17 cellular contexts compared by ENCODE assay signal in the genomic region with DNA sequence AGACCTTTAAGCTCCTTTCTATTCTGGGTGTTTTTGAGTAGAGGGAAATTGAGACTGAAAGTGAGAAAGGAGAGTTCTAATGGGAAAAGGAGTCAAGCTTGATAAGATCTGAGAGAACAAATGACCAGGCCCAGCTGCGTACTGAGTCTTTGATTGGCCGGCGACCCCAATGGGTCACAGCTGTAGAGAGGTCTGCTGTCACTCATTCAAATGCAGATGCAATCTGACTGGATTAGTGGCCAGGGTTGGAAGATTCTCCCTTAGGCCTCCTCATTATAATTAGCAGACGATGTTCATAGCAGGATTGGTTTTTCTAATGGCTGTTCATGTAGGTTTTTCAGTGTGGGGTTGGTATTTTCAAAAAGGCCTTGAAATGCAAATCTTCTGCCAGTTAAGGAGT.
DNase-seq lines count a peak whose midpoint lies in the region; ATAC-seq and TF ChIP-seq lines count a peak whose summit lies in the region.
"Had no signal": no experiment of that assay in that cellular context is flagged by ENCODE, and none has a peak within 500 bp of the region (broad histone marks: within the 10 kb centered on the region; RNA-seq: fewer than 3 reads in every experiment).

No MANE protein-coding gene starts in this region.

- no peaks in the 10 kb centered on the region for H3K27me3 Mint-ChIP-seq in Calu3 (ENCODE audit: unreplicated experiment)

- no peak overlapping the region for H2AFZ ChIP-seq in SK-N-SH (ENCODE audit: low read depth)

- H3K9me3 ChIP-seq in SK-N-SH: no peaks in the 10 kb centered on the region

- no peaks in the 10 kb centered on the region for H3K9me3 Mint-ChIP-seq in Calu3 (ENCODE audit: low read depth, unreplicated experiment)
- H3K9me3 Mint-ChIP-seq: CD4-positive, alpha-beta T cell; IgD-negative memory B cell had no signal

- H3K36me3 ChIP-seq in SK-N-SH (replicated peaks in 1 of 2; ENCODE audit: control insufficient read depth in 1 of 2, insufficient read depth in 2 of 2, low read length in 1 of 2): no peaks in the 10 kb centered on the region

- TF ChIP-seq CTCF in SK-N-SH (IDR thresholded peaks at IDR 0.05): no peak
- TF ChIP-seq CTCF in Calu3 (IDR thresholded peaks at IDR 0.05; ENCODE audit: unreplicated experiment): no peak

- 0 out of 4 replicates have a peak overlapping the region, but pooled peaks of 1 of the 2 experiments have one; percentile 5 for H3K27ac ChIP-seq in SK-N-SH (ENCODE audit: low read depth in 2 of 2, low read length in 1 of 2)
- H3K27ac ChIP-seq: 22Rv1, KMS-11 had no signal

- H3K4me3 ChIP-seq in SK-N-SH (ENCODE audit: low read depth in 2 of 2, low read length in 1 of 2): no peak overlapping the region

- no peaks in the 10 kb centered on the region for H3K36me3 Mint-ChIP-seq in Calu3 (ENCODE audit: insufficient read depth, unreplicated experiment)
- H3K36me3 Mint-ChIP-seq: IgD-negative memory B cell had no signal

- H3K4me2 ChIP-seq in SK-N-SH: no peak overlapping the region
- H3K4me2 ChIP-seq: KMS-11 had no signal

- H3K79me2 ChIP-seq in SK-N-SH (ENCODE audit: insufficient read depth): no peaks in the 10 kb centered on the region

- no peak overlapping the region for H3K4me3 Mint-ChIP-seq in Calu3 (ENCODE audit: low read depth, unreplicated experiment)
- H3K4me3 Mint-ChIP-seq: CD4-positive, alpha-beta T cell; IgD-negative memory B cell had no signal

- H3K9me2 ChIP-seq in SK-N-SH: no peaks in the 10 kb centered on the region

- TF ChIP-seq EP300 in SK-N-SH (IDR thresholded peaks at IDR 0.05; ENCODE audit: borderline replicate concordance in 1 of 2, low read depth in 1 of 2, low read length in 1 of 2): peak in 1 of 2 experiments; percentile 48; a peak in 1 of 4 replicates

- CTCF ChIA-PET in SK-N-SH (lab: Yijun Ruan, JAX) (no interaction called here), Calu3 (lab: Charles Lee) (no interaction called here)

- H4K20me1 ChIP-seq in SK-N-SH (ENCODE audit: insufficient read depth): no peaks in the 10 kb centered on the region

- H3K27ac Mint-ChIP-seq in Calu3 (ENCODE audit: unreplicated experiment): no peak overlapping the region
- H3K27ac Mint-ChIP-seq: CD4-positive, alpha-beta T cell; IgD-negative memory B cell had no signal

- no peaks in the 10 kb centered on the region for H3K4me1 Mint-ChIP-seq in Calu3 (ENCODE audit: low read depth, unreplicated experiment)
- H3K4me1 Mint-ChIP-seq: IgD-negative memory B cell had no signal

- POLR2A ChIA-PET in SK-N-SH (lab: Yijun Ruan, JAX): no interaction called here

- peaks cover 0 to 10% of the 10 kb centered on the region in 2 experiments; a peak in 2 of 4 replicates for H3K4me1 ChIP-seq in SK-N-SH (ENCODE audit: control insufficient read depth in 1 of 2, insufficient read depth in 2 of 2, low read depth in 1 of 2, low read length in 1 of 2)

- WGBS in SK-N-SH (ENCODE audit: low lambda C conversion rate): 25% methylated on average over 4 of the region's 4 CpGs

- intact Hi-C loops in Calu3 (cut with micrococcal nuclease; ENCODE audit: unreplicated experiment) (no loop called here), left colon (cut with DNase I, micrococcal nuclease) (no loop called here)

- no TSS peak for BruUV-seq in Calu3 (replicated peaks; lab: Mats Ljungman, UMichigan)

- TF ChIP-seq RAD21 in SK-N-SH (IDR thresholded peaks at IDR 0.05; ENCODE audit: low read length): no peak

- ATAC-seq in SK-N-SH treated with all-trans-retinoic acid at 6 μM for 48 hours: no peak
- ATAC-seq in left colon: no peak

- DNase-seq in SK-N-SH: peak; percentile 53
- DNase-seq in SK-N-DZ (ENCODE audit: low spot score): peak; percentile 83
- peak; percentile 69 for DNase-seq in iPS-NIHi11 (ENCODE audit: low spot score)
- no peak for DNase-seq in Calu3
- DNase-seq in 8988T: no peak
- DNase-seq in NCI-H2081 treated with DMSO at 0.1 percent for 48 hours (lab: John Stamatoyannopoulos, UW): no peak
- DNase-seq in left colon: no peak
- DNase-seq: AML-193; C1 segment of cervical spinal cord; CD4-positive, alpha-beta T cell; DMS153; DND-41; GF-D8 had no signal

- no peak overlapping the region for H3K9ac ChIP-seq in SK-N-SH
- H3K9ac ChIP-seq: KMS-11 had no signal

- H3K27me3 ChIP-seq in SK-N-SH (ENCODE audit: insufficient read depth): no peaks in the 10 kb centered on the region

- H3F3A ChIP-seq in SK-N-SH (replicated peaks; ENCODE audit: insufficient read depth): no peaks in the 10 kb centered on the region

TF ChIP-seq in SK-N-SH, 30 proteins besides CTCF, POLR2A, EP300 and RAD21 (continues in another document):
- TF ChIP-seq, protein P1, sequence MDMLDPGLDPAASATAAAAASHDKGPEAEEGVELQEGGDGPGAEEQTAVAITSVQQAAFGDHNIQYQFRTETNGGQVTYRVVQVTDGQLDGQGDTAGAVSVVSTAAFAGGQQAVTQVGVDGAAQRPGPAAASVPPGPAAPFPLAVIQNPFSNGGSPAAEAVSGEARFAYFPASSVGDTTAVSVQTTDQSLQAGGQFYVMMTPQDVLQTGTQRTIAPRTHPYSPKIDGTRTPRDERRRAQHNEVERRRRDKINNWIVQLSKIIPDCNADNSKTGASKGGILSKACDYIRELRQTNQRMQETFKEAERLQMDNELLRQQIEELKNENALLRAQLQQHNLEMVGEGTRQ (IDR thresholded peaks at IDR 0.05; ENCODE audit: borderline replicate concordance, low read depth, low read length): no peak
- TF ChIP-seq GABPA (IDR thresholded peaks at IDR 0.05; ENCODE audit: low read depth) (no peak), GATA2 (CRISPR knock-in tag; IDR thresholded peaks at IDR 0.05) (peak; percentile 82), PBX3 (IDR thresholded peaks at IDR 0.05) (no peak), FOXJ3 (CRISPR knock-in tag; IDR thresholded peaks at IDR 0.05) (0 out of 2 replicates have a peak, but pooled peaks have one; percentile 37), YY1 (IDR thresholded peaks at IDR 0.05; ENCODE audit: low read depth) (no peak), EZH2phosphoT487 (IDR thresholded peaks at IDR 0.05; ENCODE audit: borderline replicate concordance, low read depth) (no peak), MXI1 (IDR thresholded peaks at IDR 0.05; ENCODE audit: low read depth, low read length) (no peak), SMC3 (IDR thresholded peaks at IDR 0.05; ENCODE audit: low read depth, low read length) (no peak), NRF1 (IDR thresholded peaks at IDR 0.05; ENCODE audit: low read depth, low read length) (no peak), FOXM1 (IDR thresholded peaks at IDR 0.05; ENCODE audit: low read depth) (no peak), SIN3A (IDR thresholded peaks at IDR 0.05; ENCODE audit: borderline replicate concordance, low read depth, low read length) (no peak), RCOR1 (IDR thresholded peaks at IDR 0.05; ENCODE audit: low read length) (0 out of 2 replicates have a peak, but pooled peaks have one; percentile 14), TEAD4 (IDR thresholded peaks at IDR 0.05; ENCODE audit: borderline replicate concordance, insufficient read depth) (no peak)

TF ChIP-seq in SK-N-SH treated with all-trans-retinoic acid at 6 μM for 48 hours, 23 proteins besides CTCF, POLR2A, EP300 and RAD21 (continues in another document):
- TF ChIP-seq SNAI2 (CRISPR knock-in tag; IDR thresholded peaks at IDR 0.05): no peak
- TF ChIP-seq TOX (CRISPR knock-in tag; IDR thresholded peaks at IDR 0.05; ENCODE audit: borderline replicate concordance): no peak
- TF ChIP-seq TCF4 (CRISPR knock-in tag; IDR thresholded peaks at IDR 0.05; ENCODE audit: borderline replicate concordance): no peak
- no peak for TF ChIP-seq BACH2 (CRISPR knock-in tag; IDR thresholded peaks at IDR 0.05; ENCODE audit: borderline replicate concordance)
- no peak for TF ChIP-seq PPARA (CRISPR knock-in tag; IDR thresholded peaks at IDR 0.05; ENCODE audit: borderline replicate concordance)
- TF ChIP-seq, protein P2, sequence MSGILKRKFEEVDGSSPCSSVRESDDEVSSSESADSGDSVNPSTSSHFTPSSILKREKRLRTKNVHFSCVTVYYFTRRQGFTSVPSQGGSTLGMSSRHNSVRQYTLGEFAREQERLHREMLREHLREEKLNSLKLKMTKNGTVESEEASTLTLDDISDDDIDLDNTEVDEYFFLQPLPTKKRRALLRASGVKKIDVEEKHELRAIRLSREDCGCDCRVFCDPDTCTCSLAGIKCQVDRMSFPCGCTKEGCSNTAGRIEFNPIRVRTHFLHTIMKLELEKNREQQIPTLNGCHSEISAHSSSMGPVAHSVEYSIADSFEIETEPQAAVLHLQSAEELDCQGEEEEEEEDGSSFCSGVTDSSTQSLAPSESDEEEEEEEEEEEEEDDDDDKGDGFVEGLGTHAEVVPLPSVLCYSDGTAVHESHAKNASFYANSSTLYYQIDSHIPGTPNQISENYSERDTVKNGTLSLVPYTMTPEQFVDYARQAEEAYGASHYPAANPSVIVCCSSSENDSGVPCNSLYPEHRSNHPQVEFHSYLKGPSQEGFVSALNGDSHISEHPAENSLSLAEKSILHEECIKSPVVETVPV (CRISPR knock-in tag; IDR thresholded peaks at IDR 0.05): no peak
- no peak for TF ChIP-seq GLIS3 (CRISPR knock-in tag; IDR thresholded peaks at IDR 0.05)
- TF ChIP-seq TSHZ2 (CRISPR knock-in tag; IDR thresholded peaks at IDR 0.05): no peak
- no peak for TF ChIP-seq ZNF8 (CRISPR knock-in tag; IDR thresholded peaks at IDR 0.05)
- TF ChIP-seq ESRRG (CRISPR knock-in tag; IDR thresholded peaks at IDR 0.05): no peak

Comparison
In these comparisons a context has a peak if more than half of its experiments do, and no peak if none do; other contexts are left out.
1. DNase-seq: peak in SK-N-SH (single experiment), SK-N-DZ (single experiment) and iPS-NIHi11 (single experiment); none in Calu3 (single experiment), 8988T (single experiment), NCI-H2081 treated with DMSO at 0.1 percent for 48 hours (single experiment) and left colon (0 of 2).